Comparison of ENCODE assay signal across 1 cellular context in the genomic region with DNA sequence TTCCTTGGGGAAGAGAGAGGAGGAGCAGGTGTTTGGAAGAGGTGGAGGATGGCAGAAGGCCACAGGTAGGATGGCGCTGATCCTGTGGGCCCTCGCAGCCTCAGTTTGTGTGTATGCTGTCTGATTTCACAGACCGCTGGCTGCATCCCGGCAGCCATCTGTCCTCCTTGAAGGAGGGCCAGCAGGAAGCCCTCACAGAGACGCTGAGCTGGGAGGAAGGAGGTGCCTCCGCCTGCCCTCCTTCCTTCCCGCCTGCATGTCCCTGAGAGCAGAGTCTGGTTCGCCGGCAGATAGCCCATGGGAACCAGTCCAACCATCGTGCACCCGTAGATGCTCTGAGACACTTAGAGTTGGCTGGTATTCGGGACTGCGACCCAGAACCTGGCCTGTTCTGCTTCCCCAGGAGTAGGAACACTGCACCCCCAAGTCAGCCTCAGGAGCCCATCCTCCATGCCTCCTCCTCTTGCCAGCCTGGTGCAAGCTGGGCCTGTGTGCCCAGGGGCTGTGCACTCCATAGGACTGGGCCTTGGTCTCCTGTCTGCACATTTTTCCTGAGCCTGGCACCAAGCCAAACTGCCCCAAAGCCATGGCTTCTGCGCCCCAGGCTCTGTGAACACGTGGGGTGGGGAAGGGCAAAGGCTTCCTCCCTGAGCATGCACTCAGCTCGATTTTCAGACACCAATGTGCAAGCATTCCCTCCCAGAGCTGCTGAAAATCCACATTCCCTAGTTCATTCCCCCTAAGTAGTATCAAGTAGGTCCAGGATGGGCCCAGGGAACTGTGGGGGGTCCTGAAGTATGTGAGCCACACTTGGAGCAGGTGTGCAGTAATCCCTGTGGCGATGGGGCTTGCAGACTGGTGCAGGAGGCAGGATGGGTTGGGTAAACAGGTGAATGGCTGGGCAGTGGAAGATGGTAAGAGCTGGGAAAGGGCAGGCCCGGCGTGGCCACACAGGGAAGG.
TF ChIP-seq lines count a peak whose summit lies in the region.

No MANE protein-coding gene starts in this region.

TF ChIP-seq in HEK293, 187 proteins besides CTCF, POLR2A, EP300 and RAD21 (continued from another document):
- TF ChIP-seq, protein P1, sequence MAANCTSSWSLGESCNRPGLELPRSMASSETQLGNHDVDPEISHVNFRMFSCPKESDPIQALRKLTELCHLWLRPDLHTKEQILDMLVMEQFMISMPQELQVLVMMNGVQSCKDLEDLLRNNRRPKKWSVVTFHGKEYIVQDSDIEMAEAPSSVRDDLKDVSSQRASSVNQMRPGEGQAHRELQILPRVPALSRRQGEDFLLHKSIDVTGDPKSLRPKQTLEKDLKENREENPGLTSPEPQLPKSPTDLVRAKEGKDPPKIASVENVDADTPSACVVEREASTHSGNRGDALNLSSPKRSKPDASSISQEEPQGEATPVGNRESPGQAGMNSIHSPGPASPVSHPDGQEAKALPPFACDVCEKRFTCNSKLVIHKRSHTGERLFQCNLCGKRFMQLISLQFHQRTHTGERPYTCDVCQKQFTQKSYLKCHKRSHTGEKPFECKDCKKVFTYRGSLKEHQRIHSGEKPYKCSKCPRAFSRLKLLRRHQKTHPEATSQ (tag by site-specific recombination; IDR thresholded peaks at IDR 0.05): no peak
- TF ChIP-seq ZNF423 (tag by site-specific recombination; IDR thresholded peaks at IDR 0.05) (no peak), ZNF202 (tag by site-specific recombination; IDR thresholded peaks at IDR 0.05; ENCODE audit: borderline replicate concordance) (no peak), GLIS1 (tag by site-specific recombination; IDR thresholded peaks at IDR 0.05) (0 out of 2 replicates have a peak, but pooled peaks have one; percentile 12)
TF ChIP-seq in HEK293: peak in this region for 1.
